Comparison of ENCODE assay signal across 13 cellular contexts in the genomic region with DNA sequence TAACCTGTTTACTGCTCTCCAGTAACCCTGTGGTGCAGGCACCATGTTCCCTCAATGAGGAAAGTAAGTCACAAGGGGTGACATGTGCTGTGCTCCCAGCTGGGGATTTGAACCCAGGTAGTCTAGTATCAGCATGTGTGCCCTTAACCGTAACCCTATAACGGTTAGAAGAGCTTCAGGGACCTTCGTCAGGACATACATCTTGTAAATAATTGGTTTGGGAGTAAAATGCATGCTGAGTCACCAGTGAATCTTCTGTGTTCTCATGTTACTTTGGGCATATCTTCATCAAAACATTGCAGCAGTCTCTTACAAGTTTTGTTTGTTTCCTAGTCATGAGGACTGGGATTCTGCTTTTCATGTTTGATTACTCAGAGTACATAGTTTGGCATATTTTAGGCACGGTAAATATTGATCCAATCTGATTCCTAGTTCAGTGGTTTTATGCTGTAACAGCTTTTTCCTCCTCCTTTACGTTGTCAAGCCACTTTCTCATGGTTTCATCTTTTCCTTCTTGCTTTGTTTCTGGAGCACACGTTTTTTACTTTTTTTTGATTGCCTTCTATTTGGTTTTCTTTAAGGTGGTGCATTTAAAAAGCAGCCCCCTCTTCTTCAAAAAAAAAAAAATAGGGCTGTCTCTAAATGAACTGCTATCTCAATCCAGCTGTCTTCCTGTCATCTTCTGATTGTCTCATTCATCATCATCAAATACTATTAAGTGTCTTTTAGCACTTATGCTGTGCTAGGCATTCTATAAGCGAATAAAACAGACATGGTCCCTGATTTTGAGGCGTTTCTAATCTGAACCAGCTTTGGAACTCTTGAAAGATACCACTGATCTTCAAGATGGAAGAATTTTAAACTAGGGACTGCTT. TPM values are rescaled to one million over a fixed set of nuclear protein-coding genes. Genes with fewer than 3 reads are reported as not detected.
DNase-seq lines count a peak whose midpoint lies in the region; ATAC-seq lines count a peak whose summit lies in the region.
"Had no signal": no experiment of that assay in that cellular context is flagged by ENCODE, and none has a peak within 500 bp of the region (broad histone marks: within the 10 kb centered on the region; RNA-seq: fewer than 3 reads in every experiment).

No MANE protein-coding gene starts in this region.

- H3K36me3 ChIP-seq in SK-N-MC (ENCODE audit: insufficient read depth, low read length): peaks cover 16% of the 10 kb centered on the region

- DNase-seq in activated naive CD8-positive, alpha-beta T cell treated with anti-CD3 and anti-CD28 coated beads, Interleukin-2, amount 10 ng/mL, durations not matched to agents 7 days and 5 days: no peak
- DNase-seq in activated naive CD8-positive, alpha-beta T cell treated with anti-CD3 and anti-CD28 coated beads, Interleukin-2, amount 50 U/mL, for 24 hours: no peak
- no peak for DNase-seq in SK-N-MC (ENCODE audit: low read depth, low spot score)
- DNase-seq in fibroblast of the conjunctiva (ENCODE audit: low read depth): peak; percentile 74
- no peak for DNase-seq in Right ventricle myocardium inferior (ENCODE audit: missing footprints)
- no peak for DNase-seq in activated CD8-positive, alpha-beta memory T cell treated with anti-CD3 and anti-CD28 coated beads for 24 hours
- DNase-seq in globus pallidus (ENCODE audit: low spot score): no peak
- DNase-seq: activated CD8-positive, alpha-beta memory T cell treated with anti-CD3 and anti-CD28 coated beads, Interleukin-2, amount 50 U/mL, for 4 hours; effector CD4-positive, alpha-beta T cell; KG1 had no signal

- peak overlapping the region; percentile 34 for H3K27ac Mint-ChIP-seq in activated naive CD8-positive, alpha-beta T cell treated with anti-CD3 and anti-CD28 coated beads, Interleukin-2, amount 10 ng/mL, durations not matched to agents 7 days and 5 days
- H3K27ac Mint-ChIP-seq in activated naive CD8-positive, alpha-beta T cell treated with anti-CD3 and anti-CD28 coated beads, Interleukin-2, amount 50 U/mL, for 24 hours: no peak overlapping the region

- no peaks in the 10 kb centered on the region for H3K9me3 ChIP-seq in SK-N-MC (ENCODE audit: low read depth, low read length)
- H3K9me3 ChIP-seq: SJSA1 had no signal

- intact Hi-C loops in Right ventricle myocardium inferior (cut with DNase I): no loop called here

- no peak for ATAC-seq in activated naive CD8-positive, alpha-beta T cell treated with anti-CD3 and anti-CD28 coated beads, Interleukin-2, amount 10 ng/mL, durations not matched to agents 7 days and 5 days (ENCODE audit: low read depth)
- no peak for ATAC-seq in activated naive CD8-positive, alpha-beta T cell treated with anti-CD3 and anti-CD28 coated beads, Interleukin-2, amount 50 U/mL, for 24 hours
- ATAC-seq in Right ventricle myocardium inferior (no peak), HG02798 (IDR thresholded peaks at IDR 0.05; ENCODE audit: poor library complexity, unreplicated experiment) (no peak)

- no peak overlapping the region for H3K4me3 Mint-ChIP-seq in activated naive CD8-positive, alpha-beta T cell treated with anti-CD3 and anti-CD28 coated beads, Interleukin-2, amount 10 ng/mL, durations not matched to agents 7 days and 5 days
- no peak overlapping the region for H3K4me3 Mint-ChIP-seq in activated naive CD8-positive, alpha-beta T cell treated with anti-CD3 and anti-CD28 coated beads, Interleukin-2, amount 50 U/mL, for 24 hours

- H3K36me3 Mint-ChIP-seq in activated naive CD8-positive, alpha-beta T cell treated with anti-CD3 and anti-CD28 coated beads, Interleukin-2, amount 10 ng/mL, durations not matched to agents 7 days and 5 days: peaks cover 18% of the 10 kb centered on the region
- peaks cover 14% of the 10 kb centered on the region for H3K36me3 Mint-ChIP-seq in activated naive CD8-positive, alpha-beta T cell treated with anti-CD3 and anti-CD28 coated beads, Interleukin-2, amount 50 U/mL, for 24 hours (ENCODE audit: low read depth)

- no peaks in the 10 kb centered on the region for H3K9me3 Mint-ChIP-seq in activated naive CD8-positive, alpha-beta T cell treated with anti-CD3 and anti-CD28 coated beads, Interleukin-2, amount 10 ng/mL, durations not matched to agents 7 days and 5 days
- H3K9me3 Mint-ChIP-seq in activated naive CD8-positive, alpha-beta T cell treated with anti-CD3 and anti-CD28 coated beads, Interleukin-2, amount 50 U/mL, for 24 hours: no peaks in the 10 kb centered on the region

- H3K27ac ChIP-seq in SK-N-MC: peak overlapping the region; percentile 75
- H3K27ac ChIP-seq: SJSA1 had no signal

- H3K9ac ChIP-seq in SK-N-MC (ENCODE audit: insufficient read length): peak overlapping the region; percentile 25

- POLR2A ChIA-PET in activated naive CD8-positive, alpha-beta T cell treated with anti-CD3 and anti-CD28 coated beads, Interleukin-2, amount 10 ng/mL, durations not matched to agents 7 days and 5 days (lab: Charles Lee): no interaction called here

- peak overlapping the region; percentile 28 for H3K4me3 ChIP-seq in SK-N-MC
- H3K4me3 ChIP-seq: lung, SJSA1 had no signal

- H3K4me1 Mint-ChIP-seq in activated naive CD8-positive, alpha-beta T cell treated with anti-CD3 and anti-CD28 coated beads, Interleukin-2, amount 10 ng/mL, durations not matched to agents 7 days and 5 days: peaks cover 2% of the 10 kb centered on the region
- H3K4me1 Mint-ChIP-seq in activated naive CD8-positive, alpha-beta T cell treated with anti-CD3 and anti-CD28 coated beads, Interleukin-2, amount 50 U/mL, for 24 hours: no peaks in the 10 kb centered on the region

- H3K27me3 Mint-ChIP-seq in activated naive CD8-positive, alpha-beta T cell treated with anti-CD3 and anti-CD28 coated beads, Interleukin-2, amount 10 ng/mL, durations not matched to agents 7 days and 5 days: no peaks in the 10 kb centered on the region
- H3K27me3 Mint-ChIP-seq in activated naive CD8-positive, alpha-beta T cell treated with anti-CD3 and anti-CD28 coated beads, Interleukin-2, amount 50 U/mL, for 24 hours: no peaks in the 10 kb centered on the region

RNA-seq across cellular contexts. Expression of gene CLIP4, which starts 50.4 kb away (rescaled TPM):
- 10 to 100 TPM; 36.2 to 42.6 TPM for total RNA-seq in activated naive CD8-positive, alpha-beta T cell treated with anti-CD3 and anti-CD28 coated beads, Interleukin-2, amount 10 ng/mL, durations not matched to agents 7 days and 5 days
- total RNA-seq in Right ventricle myocardium inferior: 26.2 TPM
